Comparison of ENCODE assay signal across 8 cellular contexts in genomic region chr6:36984581-36985383, GRCh38. TPM values are rescaled to one million over a fixed set of nuclear protein-coding genes. Genes with fewer than 3 reads are reported as not detected.
A peak's percentile ranks its signal among the peaks of the same experiment; 100 is the strongest.
DNase-seq lines count a peak whose midpoint lies in the region; ATAC-seq lines count a peak whose summit lies in the region.

No MANE protein-coding gene starts in this region.

- ATAC-seq in GM18909 (IDR thresholded peaks at IDR 0.05; ENCODE audit: poor library complexity, unreplicated experiment), result no peak

- DNase-seq in NCI-H1436 (lab: John Stamatoyannopoulos, UW) (peak; percentile 44), NCI-H1436 treated with DMSO at 0.1 percent for 48 hours (lab: John Stamatoyannopoulos, UW) (no peak), RPMI7951 (ENCODE audit: low read depth) (peak; percentile 61), amniotic stem cell (lab: John Stamatoyannopoulos, UW) (peak; percentile 20), COR-L47 (lab: John Stamatoyannopoulos, UW) (no peak)
- DNase-seq in stimulated activated CD4-positive, alpha-beta T cell treated with anti-CD3 and anti-CD28 coated beads, Interleukin-12 subunit alpha, Interleukin-12 subunit beta, amount 100 ng/mL, for 4 hours, result peak; percentile 37

- H3K4me3 ChIP-seq in iPS-11a (ENCODE audit: low read depth, low read length), result peak overlapping the region; percentile 87

RNA-seq across cellular contexts. Expression of gene MTCH1, which starts 1.2 kb away (rescaled TPM):
- total RNA-seq in RPMI7951 (2014; rRNA removed; shearing (Covaris generic)), result 226 and 257 TPM in 2 replicates

RNA-seq across cellular contexts. Expression of gene FGD2, which starts 20.7 kb away (rescaled TPM):
- total RNA-seq in RPMI7951 (2014; rRNA removed; shearing (Covaris generic)), result not detected in 2 replicates

RNA-seq across cellular contexts. Expression of gene PI16, which starts 30.2 kb away (rescaled TPM):
- not detected in 2 replicates for total RNA-seq in RPMI7951 (2014; rRNA removed; shearing (Covaris generic))

Comparison
In these comparisons a context has a peak if more than half of its experiments do, and no peak if none do; other contexts are left out.
1. DNase-seq: peak in NCI-H1436 (single experiment), RPMI7951 (single experiment), amniotic stem cell (single experiment) and stimulated activated CD4-positive, alpha-beta T cell treated with anti-CD3 and anti-CD28 coated beads, Interleukin-12 subunit alpha, Interleukin-12 subunit beta, amount 100 ng/mL, for 4 hours (single experiment); none in NCI-H1436 treated with DMSO at 0.1 percent for 48 hours (single experiment) and COR-L47 (single experiment).